ENCODE assay signal across 1 cellular context in the genomic region with DNA sequence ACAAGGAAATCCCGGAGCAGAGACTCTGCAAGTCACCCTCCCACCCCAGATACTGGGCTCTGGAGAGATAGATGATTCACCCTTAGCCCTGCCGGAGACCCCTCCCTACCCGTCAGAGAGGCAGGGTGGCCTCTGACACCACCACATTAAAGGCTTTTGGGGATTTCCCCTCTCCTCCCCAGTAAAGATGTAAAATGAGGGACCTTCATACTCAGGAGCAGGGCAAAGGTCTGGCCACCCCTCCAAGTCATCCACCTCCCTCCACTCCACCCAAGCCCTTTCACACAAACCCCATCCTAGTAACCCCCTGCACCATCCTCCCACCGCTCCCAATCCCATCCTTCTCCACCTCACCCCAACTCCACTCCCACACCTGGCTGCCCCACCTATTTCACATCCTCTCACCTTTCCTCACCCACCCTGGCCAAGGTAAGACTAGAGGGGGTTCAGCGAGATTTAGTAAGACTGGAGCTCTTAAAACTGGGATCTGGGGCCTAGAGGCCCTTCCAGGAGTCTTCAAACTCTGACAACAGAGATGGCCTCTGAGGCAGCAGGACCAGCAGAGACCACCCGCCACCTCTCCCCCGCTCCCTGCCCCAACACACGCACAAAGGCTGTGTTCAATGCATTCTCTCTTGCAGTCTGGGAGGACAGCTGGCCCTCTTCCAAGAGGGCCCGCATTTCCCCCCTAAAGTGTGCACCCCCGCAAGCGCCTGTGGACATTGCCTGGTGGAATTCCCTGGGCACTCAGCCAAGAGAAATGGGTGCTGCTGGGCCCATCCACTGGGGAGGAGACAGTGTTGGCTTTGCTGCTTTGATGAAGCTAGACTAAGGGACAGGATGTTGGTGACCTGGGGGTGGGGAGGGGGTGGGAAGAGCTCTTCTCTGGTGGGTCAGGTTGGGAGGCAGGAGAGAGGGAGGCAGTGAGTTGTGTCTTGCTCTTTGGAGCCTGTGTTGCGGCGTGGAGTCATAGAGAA.
TF ChIP-seq lines count a peak whose summit lies in the region.

No MANE protein-coding gene starts in this region.

TF ChIP-seq in HEK293, 187 proteins besides CTCF, POLR2A, EP300 and RAD21 (continued from another document):
- TF ChIP-seq ZNF132 (tag by site-specific recombination; IDR thresholded peaks at IDR 0.05; ENCODE audit: borderline replicate concordance) (no peak), ZNF221 (tag by site-specific recombination; IDR thresholded peaks at IDR 0.05; ENCODE audit: borderline replicate concordance) (no peak), ZNF626 (tag by site-specific recombination; IDR thresholded peaks at IDR 0.05) (no peak), ZSCAN16 (tag by site-specific recombination; IDR thresholded peaks at IDR 0.05) (no peak), GLIS1 (tag by site-specific recombination; IDR thresholded peaks at IDR 0.05) (peak; percentile 67), ZNF585B (tag by site-specific recombination; IDR thresholded peaks at IDR 0.05) (no peak), ZNF501 (tag by site-specific recombination; IDR thresholded peaks at IDR 0.05) (no peak)
